In genomic region chr13:44231786-44232516, GRCh38 we compare ENCODE assay signal across 8 cellular contexts.
DNase-seq lines count a peak whose midpoint lies in the region; ATAC-seq, FAIRE-seq and TF ChIP-seq lines count a peak whose summit lies in the region.

No MANE protein-coding gene starts in this region.

- no peaks in the 10 kb centered on the region for H3K9me3 Mint-ChIP-seq in activated naive CD4-positive, alpha-beta T cell treated with anti-CD3 and anti-CD28 coated beads, Interleukin-2, amount 50 U/mL, for 72 hours

- no peak for DNase-seq in activated naive CD4-positive, alpha-beta T cell treated with anti-CD3 and anti-CD28 coated beads, Interleukin-2, amount 50 U/mL, for 72 hours (ENCODE audit: low spot score in 2 of 2)
- DNase-seq in activated naive CD4-positive, alpha-beta T cell treated with Interleukin-2 at 50 U/mL for 16 hours: no peak
- DNase-seq in amniotic stem cell (lab: John Stamatoyannopoulos, UW) (peak; percentile 76), kidney epithelial cell (ENCODE audit: low read depth) (peak; percentile 99), urothelium cell line (ENCODE audit: low spot score) (peak; percentile 60), NCI-H1417 treated with DMSO at 0.1 percent for 48 hours (lab: John Stamatoyannopoulos, UW) (no peak)
- DNase-seq in activated CD8-positive, alpha-beta memory T cell treated with anti-CD3 and anti-CD28 coated beads for 24 hours: no peak

- no peaks in the 10 kb centered on the region for H3K36me3 ChIP-seq in kidney epithelial cell (ENCODE audit: control insufficient read depth, insufficient read depth, low read length)

- H3K27me3 ChIP-seq in kidney epithelial cell (ENCODE audit: control insufficient read depth, insufficient read depth, low read length): no peaks in the 10 kb centered on the region

- ATAC-seq in activated naive CD4-positive, alpha-beta T cell treated with anti-CD3 and anti-CD28 coated beads, Interleukin-2, amount 50 U/mL, for 72 hours: peak; percentile 94 to 95
- no peak for ATAC-seq in GM21786 (IDR thresholded peaks at IDR 0.05; ENCODE audit: unreplicated experiment)

- peak; percentile 24 for TF ChIP-seq CTCF in kidney epithelial cell (IDR thresholded peaks at IDR 0.05; ENCODE audit: insufficient read depth, low read length, poor library complexity, severe bottlenecking)

- no peaks in the 10 kb centered on the region for H3K36me3 Mint-ChIP-seq in activated naive CD4-positive, alpha-beta T cell treated with anti-CD3 and anti-CD28 coated beads, Interleukin-2, amount 50 U/mL, for 72 hours

- FAIRE-seq in urothelium cell line (lab: Jason Lieb, UNC): peak; percentile 35

- H3K4me3 ChIP-seq in kidney epithelial cell (ENCODE audit: low read depth, low read length): no peak overlapping the region

- no peak overlapping the region for H3K27ac Mint-ChIP-seq in activated naive CD4-positive, alpha-beta T cell treated with anti-CD3 and anti-CD28 coated beads, Interleukin-2, amount 50 U/mL, for 72 hours

Comparison
In these comparisons a context has a peak if more than half of its experiments do, and no peak if none do; other contexts are left out.
1. DNase-seq: peak in amniotic stem cell (single experiment), kidney epithelial cell (single experiment) and urothelium cell line (single experiment); none in activated naive CD4-positive, alpha-beta T cell treated with anti-CD3 and anti-CD28 coated beads, Interleukin-2, amount 50 U/mL, for 72 hours (0 of 2), activated naive CD4-positive, alpha-beta T cell treated with Interleukin-2 at 50 U/mL for 16 hours (single experiment), NCI-H1417 treated with DMSO at 0.1 percent for 48 hours (single experiment) and activated CD8-positive, alpha-beta memory T cell treated with anti-CD3 and anti-CD28 coated beads for 24 hours (single experiment).